15 cellular contexts compared by ENCODE assay signal in the genomic region with DNA sequence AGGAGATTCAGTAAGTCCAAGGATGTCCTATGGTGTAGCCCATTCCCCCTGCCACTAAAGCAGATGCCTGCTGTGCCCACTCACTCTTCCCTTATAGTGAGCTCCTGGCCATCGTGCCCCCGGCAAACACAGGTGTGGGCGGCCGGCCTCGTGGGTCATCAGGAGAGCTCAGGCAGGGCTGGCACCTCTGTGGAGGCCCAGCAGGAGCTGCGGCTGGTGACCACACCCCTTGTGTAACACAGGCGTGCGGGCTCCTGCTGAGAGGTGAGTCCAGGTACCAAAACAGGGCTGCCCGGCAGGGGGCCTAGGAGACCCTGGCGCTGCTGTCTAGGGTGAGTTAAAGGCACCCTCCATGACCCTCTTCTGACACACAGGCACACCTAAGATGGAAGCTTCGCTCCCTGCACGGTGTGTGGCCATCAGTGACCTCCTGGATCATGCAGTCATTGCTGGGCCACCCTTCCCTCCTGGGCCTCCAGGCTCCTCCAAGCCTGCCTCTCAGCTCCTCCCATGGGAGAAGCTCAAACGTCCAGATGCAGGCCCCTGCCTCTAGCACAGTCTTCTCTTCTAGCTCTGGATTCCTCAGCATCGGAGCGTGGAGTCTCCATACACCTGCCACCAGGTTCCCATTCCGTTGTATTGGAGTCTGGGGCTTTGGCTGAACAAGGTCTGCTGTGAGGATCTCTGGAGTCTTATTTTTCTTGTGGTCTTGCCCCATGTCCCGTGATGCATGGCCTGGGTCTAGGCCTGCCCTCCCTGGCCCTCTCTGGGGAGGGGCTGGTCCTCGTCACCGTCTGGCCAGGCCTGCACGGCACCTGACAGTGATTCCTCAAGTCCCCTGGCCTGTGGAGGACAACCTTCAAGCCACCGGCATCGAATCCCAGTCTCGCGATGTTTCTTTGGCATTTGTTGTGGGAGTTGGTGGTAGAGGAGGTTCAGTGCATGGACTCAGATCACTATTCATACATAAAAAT.
DNase-seq lines count a peak whose midpoint lies in the region; ATAC-seq and TF ChIP-seq lines count a peak whose summit lies in the region.
"Had no signal": no experiment of that assay in that cellular context is flagged by ENCODE, and none has a peak within 500 bp of the region (broad histone marks: within the 10 kb centered on the region; RNA-seq: fewer than 3 reads in every experiment).

No MANE protein-coding gene starts in this region.

- no peak overlapping the region for H3K4me3 Mint-ChIP-seq in natural killer cell treated with Interleukin-12 subunit alpha and Interleukin-12 subunit beta and Interleukin-15 and Interleukin-18, amount 100 ng/mL, for 72 hours
- no peak overlapping the region for H3K4me3 Mint-ChIP-seq in natural killer cell
- H3K4me3 Mint-ChIP-seq in type B pancreatic cell: no peak overlapping the region
- no peak overlapping the region for H3K4me3 Mint-ChIP-seq in HFFc6
- no peak overlapping the region for H3K4me3 Mint-ChIP-seq in stimulated activated naive CD8-positive, alpha-beta T cell treated with anti-CD3 and anti-CD28 coated beads, Interleukin-15, amount 100 ng/mL, for 72 hours
- H3K4me3 Mint-ChIP-seq in Calu3 (ENCODE audit: low read depth, unreplicated experiment): no peak overlapping the region
- H3K4me3 Mint-ChIP-seq: B cell; CD4-positive, alpha-beta memory T cell; GM23338 had no signal

- intact Hi-C loops in natural killer cell (cut with micrococcal nuclease): no loop called here
- intact Hi-C loops in Calu3 (cut with micrococcal nuclease; ENCODE audit: unreplicated experiment): no loop called here

- H3K4me1 Mint-ChIP-seq in natural killer cell treated with Interleukin-12 subunit alpha and Interleukin-12 subunit beta and Interleukin-15 and Interleukin-18, amount 100 ng/mL, for 72 hours (ENCODE audit: low read depth in 2 of 2): no peaks in the 10 kb centered on the region
- H3K4me1 Mint-ChIP-seq in natural killer cell (peaks cover 4 to 6% of the 10 kb centered on the region in 2 donors), type B pancreatic cell (ENCODE audit: unreplicated experiment) (peaks cover 35% of the 10 kb centered on the region), HFFc6 (ENCODE audit: low read depth) (no peaks in the 10 kb centered on the region), Calu3 (ENCODE audit: low read depth, unreplicated experiment) (no peaks in the 10 kb centered on the region)
- no peaks in the 10 kb centered on the region for H3K4me1 Mint-ChIP-seq in stimulated activated naive CD8-positive, alpha-beta T cell treated with anti-CD3 and anti-CD28 coated beads, Interleukin-15, amount 100 ng/mL, for 72 hours
- H3K4me1 Mint-ChIP-seq: B cell; CD4-positive, alpha-beta memory T cell; GM23338 had no signal

- H3K27me3 Mint-ChIP-seq in natural killer cell treated with Interleukin-12 subunit alpha and Interleukin-12 subunit beta and Interleukin-15 and Interleukin-18, amount 100 ng/mL, for 72 hours: peaks cover 13 to 15% of the 10 kb centered on the region in 2 donors
- H3K27me3 Mint-ChIP-seq in natural killer cell (ENCODE audit: low read depth in 2 of 2) (peaks cover 7 to 11% of the 10 kb centered on the region in 2 donors), type B pancreatic cell (peaks cover 9% of the 10 kb centered on the region), HFFc6 (ENCODE audit: insufficient read depth) (peaks cover 17% of the 10 kb centered on the region), Calu3 (ENCODE audit: unreplicated experiment) (peaks cover 28% of the 10 kb centered on the region)
- peaks cover 17% of the 10 kb centered on the region for H3K27me3 Mint-ChIP-seq in stimulated activated naive CD8-positive, alpha-beta T cell treated with anti-CD3 and anti-CD28 coated beads, Interleukin-15, amount 100 ng/mL, for 72 hours

- peak; percentile 26 to 32 for ATAC-seq in natural killer cell treated with Interleukin-12 subunit alpha and Interleukin-12 subunit beta and Interleukin-15 and Interleukin-18, amount 100 ng/mL, for 72 hours
- ATAC-seq in natural killer cell: no peak
- ATAC-seq in stimulated activated naive CD8-positive, alpha-beta T cell treated with anti-CD3 and anti-CD28 coated beads, Interleukin-15, amount 100 ng/mL, for 72 hours: no peak
- ATAC-seq: GM23338 had no signal

- CTCF ChIA-PET in Calu3 (lab: Charles Lee): no interaction called here

- no TSS peak for BruUV-seq in Calu3 (replicated peaks; lab: Mats Ljungman, UMichigan)

- H3K27ac Mint-ChIP-seq in natural killer cell treated with Interleukin-12 subunit alpha and Interleukin-12 subunit beta and Interleukin-15 and Interleukin-18, amount 100 ng/mL, for 72 hours: no peak overlapping the region
- no peak overlapping the region for H3K27ac Mint-ChIP-seq in natural killer cell
- no peak overlapping the region for H3K27ac Mint-ChIP-seq in type B pancreatic cell
- H3K27ac Mint-ChIP-seq in HFFc6: no peak overlapping the region
- H3K27ac Mint-ChIP-seq in stimulated activated naive CD8-positive, alpha-beta T cell treated with anti-CD3 and anti-CD28 coated beads, Interleukin-15, amount 100 ng/mL, for 72 hours: no peak overlapping the region
- no peak overlapping the region for H3K27ac Mint-ChIP-seq in Calu3 (ENCODE audit: unreplicated experiment)
- H3K27ac Mint-ChIP-seq: B cell; CD4-positive, alpha-beta memory T cell; GM23338 had no signal

- H3K36me3 Mint-ChIP-seq in natural killer cell treated with Interleukin-12 subunit alpha and Interleukin-12 subunit beta and Interleukin-15 and Interleukin-18, amount 100 ng/mL, for 72 hours: no peaks in the 10 kb centered on the region
- no peaks in the 10 kb centered on the region for H3K36me3 Mint-ChIP-seq in natural killer cell
- peaks cover 3% of the 10 kb centered on the region for H3K36me3 Mint-ChIP-seq in type B pancreatic cell
- no peaks in the 10 kb centered on the region for H3K36me3 Mint-ChIP-seq in HFFc6 (ENCODE audit: low read depth)
- H3K36me3 Mint-ChIP-seq in Calu3 (ENCODE audit: insufficient read depth, unreplicated experiment): no peaks in the 10 kb centered on the region
- H3K36me3 Mint-ChIP-seq: CD4-positive, alpha-beta memory T cell had no signal

- no peaks in the 10 kb centered on the region for H3K9me3 Mint-ChIP-seq in natural killer cell treated with Interleukin-12 subunit alpha and Interleukin-12 subunit beta and Interleukin-15 and Interleukin-18, amount 100 ng/mL, for 72 hours
- no peaks in the 10 kb centered on the region for H3K9me3 Mint-ChIP-seq in natural killer cell
- H3K9me3 Mint-ChIP-seq in type B pancreatic cell: peaks cover 11% of the 10 kb centered on the region
- peaks cover 9% of the 10 kb centered on the region for H3K9me3 Mint-ChIP-seq in HFFc6
- peaks cover 0 to 11% of the 10 kb centered on the region in 2 donors for H3K9me3 Mint-ChIP-seq in stimulated activated naive CD8-positive, alpha-beta T cell treated with anti-CD3 and anti-CD28 coated beads, Interleukin-15, amount 100 ng/mL, for 72 hours
- peaks cover 5% of the 10 kb centered on the region for H3K9me3 Mint-ChIP-seq in Calu3 (ENCODE audit: low read depth, unreplicated experiment)

- DNase-seq in natural killer cell treated with Interleukin-12 subunit alpha and Interleukin-12 subunit beta and Interleukin-15 and Interleukin-18, amount 100 ng/mL, for 72 hours (ENCODE audit: low spot score): no peak
- DNase-seq in natural killer cell: no peak
- DNase-seq in islet precursor cell: peak; percentile 47
- DNase-seq in type B pancreatic cell (ENCODE audit: extremely low spot score, unreplicated experiment): peak; percentile 63
- no peak for DNase-seq in HFFc6
- no peak for DNase-seq in stimulated activated naive CD8-positive, alpha-beta T cell treated with anti-CD3 and anti-CD28 coated beads, Interleukin-15, amount 100 ng/mL, for 72 hours
- no peak for DNase-seq in Calu3
- DNase-seq: C1 segment of cervical spinal cord; CD4-positive, alpha-beta memory T cell; DMS153; DMS79 treated with DMSO at 0.1 percent for 48 hours; EL; H7 had no signal

- no peak for TF ChIP-seq CTCF in natural killer cell (IDR thresholded peaks at IDR 0.05)
- no peak for TF ChIP-seq CTCF in type B pancreatic cell (conservative IDR thresholded peaks at IDR 0.05)
- TF ChIP-seq CTCF in HFFc6 (IDR thresholded peaks at IDR 0.05): no peak
- TF ChIP-seq CTCF in Calu3 (IDR thresholded peaks at IDR 0.05; ENCODE audit: unreplicated experiment): no peak

Comparison
In these comparisons a context has a peak if more than half of its experiments do, and no peak if none do; other contexts are left out.
1. ATAC-seq: peak in natural killer cell treated with Interleukin-12 subunit alpha and Interleukin-12 subunit beta and Interleukin-15 and Interleukin-18, amount 100 ng/mL, for 72 hours (2 of 2); none in natural killer cell (0 of 3) and stimulated activated naive CD8-positive, alpha-beta T cell treated with anti-CD3 and anti-CD28 coated beads, Interleukin-15, amount 100 ng/mL, for 72 hours (single experiment).
2. DNase-seq: peak in islet precursor cell (single experiment) and type B pancreatic cell (single experiment); none in natural killer cell treated with Interleukin-12 subunit alpha and Interleukin-12 subunit beta and Interleukin-15 and Interleukin-18, amount 100 ng/mL, for 72 hours (single experiment), natural killer cell (single experiment), HFFc6 (single experiment), stimulated activated naive CD8-positive, alpha-beta T cell treated with anti-CD3 and anti-CD28 coated beads, Interleukin-15, amount 100 ng/mL, for 72 hours (0 of 2) and Calu3 (single experiment).